In genomic region chr2:219723311-219723710, GRCh38 we compare ENCODE assay signal across 21 cellular contexts.
DNase-seq lines count a peak whose midpoint lies in the region; ATAC-seq and TF ChIP-seq lines count a peak whose summit lies in the region.
"Had no signal": no experiment of that assay in that cellular context is flagged by ENCODE, and none has a peak within 500 bp of the region (broad histone marks: within the 10 kb centered on the region; RNA-seq: fewer than 3 reads in every experiment).

No MANE protein-coding gene starts in this region.

- intact Hi-C loops in left ventricle myocardium superior (cut with micrococcal nuclease) (no loop called here), Right ventricle myocardium inferior (cut with DNase I) (no loop called here)
- intact Hi-C loops in activated CD8-positive, alpha-beta T cell treated with anti-CD3 and anti-CD28 coated beads for 36 hours (cut with micrococcal nuclease) = no loop called here

- ATAC-seq in left ventricle myocardium superior (peak; percentile 16), Right ventricle myocardium inferior (no peak), GM18909 (IDR thresholded peaks at IDR 0.05; ENCODE audit: poor library complexity, unreplicated experiment) (no peak)
- no peak for ATAC-seq in activated CD8-positive, alpha-beta T cell treated with anti-CD3 and anti-CD28 coated beads for 36 hours
- ATAC-seq: CD8-positive, alpha-beta T cell; GM12878 had no signal

- TF ChIP-seq CTCF in tibial nerve (IDR thresholded peaks at IDR 0.05) = no peak
- no peak for TF ChIP-seq CTCF in activated CD8-positive, alpha-beta T cell treated with anti-CD3 and anti-CD28 coated beads for 36 hours (IDR thresholded peaks at IDR 0.05)

- no peaks in the 10 kb centered on the region for H3K36me3 Mint-ChIP-seq in activated CD8-positive, alpha-beta T cell treated with anti-CD3 and anti-CD28 coated beads for 36 hours (ENCODE audit: low read depth)
- H3K36me3 Mint-ChIP-seq: CD4-positive, CD25-positive, alpha-beta regulatory T cell; CD8-positive, alpha-beta T cell had no signal

- POLR2A ChIA-PET in activated CD8-positive, alpha-beta T cell treated with anti-CD3 and anti-CD28 coated beads for 36 hours (lab: Charles Lee) = no interaction called here

- H3K4me3 ChIP-seq in tibial nerve = no peak overlapping the region
- H3K4me3 ChIP-seq: BLaER1, GM12878, HAP-1 had no signal

- H3K27ac Mint-ChIP-seq in activated CD8-positive, alpha-beta T cell treated with anti-CD3 and anti-CD28 coated beads for 36 hours = no peak overlapping the region
- H3K27ac Mint-ChIP-seq: B cell; CD4-positive, CD25-positive, alpha-beta regulatory T cell; CD8-positive, alpha-beta T cell had no signal

- H3K27me3 Mint-ChIP-seq in activated CD8-positive, alpha-beta T cell treated with anti-CD3 and anti-CD28 coated beads for 36 hours = peaks cover 12% of the 10 kb centered on the region

- H3K36me3 ChIP-seq in tibial nerve = no peaks in the 10 kb centered on the region
- H3K36me3 ChIP-seq: BLaER1, HAP-1 had no signal

- CTCF ChIA-PET in activated CD8-positive, alpha-beta T cell treated with anti-CD3 and anti-CD28 coated beads for 36 hours (lab: Charles Lee) = interaction anchor here (1.2 kb wide), 1 partner anchor 34 kb away, joined by 3 read pairs; no protein-coding TSS in a partner anchor

- in situ Hi-C loops in SK-MEL-5 (cut with HindIII; ENCODE audit: low pct_unique_long_range_greater_than_20kb, low sequenced_read_pairs) = no loop called here

- no peaks in the 10 kb centered on the region for H3K27me3 ChIP-seq in tibial nerve
- H3K27me3 ChIP-seq: BLaER1 had no signal

- H3K4me1 Mint-ChIP-seq in activated CD8-positive, alpha-beta T cell treated with anti-CD3 and anti-CD28 coated beads for 36 hours (ENCODE audit: low read depth) = no peaks in the 10 kb centered on the region
- H3K4me1 Mint-ChIP-seq: B cell; CD4-positive, CD25-positive, alpha-beta regulatory T cell had no signal

- DNase-seq in left ventricle myocardium superior (no peak), Right ventricle myocardium inferior (ENCODE audit: missing footprints) (no peak), SK-MEL-5 (ENCODE audit: low read depth, low spot score) (peak; percentile 63), foreskin melanocyte (peak; percentile 38), tibial nerve (ENCODE audit: low spot score in 2 of 2) (no peak)
- DNase-seq in activated CD8-positive, alpha-beta T cell treated with anti-CD3 and anti-CD28 coated beads for 36 hours = no peak
- DNase-seq in activated naive CD4-positive, alpha-beta T cell treated with Interleukin-2 at 50 U/mL for 16 hours = no peak
- DNase-seq: CD4-positive, CD25-positive, alpha-beta regulatory T cell; CD8-positive, alpha-beta T cell; DMS 273 treated with DMSO at 0.1 percent for 48 hours; DMS79; EL; GDM1; GOT3 had no signal

- H3K9me3 Mint-ChIP-seq in activated CD8-positive, alpha-beta T cell treated with anti-CD3 and anti-CD28 coated beads for 36 hours = no peaks in the 10 kb centered on the region
- H3K9me3 Mint-ChIP-seq: CD8-positive, alpha-beta T cell had no signal

- no peak overlapping the region for H3K4me3 Mint-ChIP-seq in activated CD8-positive, alpha-beta T cell treated with anti-CD3 and anti-CD28 coated beads for 36 hours
- H3K4me3 Mint-ChIP-seq: B cell; CD4-positive, CD25-positive, alpha-beta regulatory T cell; CD8-positive, alpha-beta T cell had no signal

- no peaks in the 10 kb centered on the region for H3K9me3 ChIP-seq in tibial nerve
- H3K9me3 ChIP-seq: BLaER1, HAP-1 had no signal

- H3K27ac ChIP-seq in tibial nerve = no peak overlapping the region
- H3K27ac ChIP-seq: 22Rv1, BLaER1, C4-2B had no signal

- no peak for TF ChIP-seq EP300 in tibial nerve (IDR thresholded peaks at IDR 0.05)

- 76 to 81% methylated on average over 4 of the region's 4 CpGs for WGBS in tibial nerve, 2 donors

- no peak for TF ChIP-seq POLR2A in tibial nerve (IDR thresholded peaks at IDR 0.05)

- H3K4me1 ChIP-seq in tibial nerve = peaks cover 0 to 6% (median 0%) of the 10 kb centered on the region in 4 donors
- H3K4me1 ChIP-seq: BLaER1, HAP-1 had no signal

Comparison
In these comparisons a context has a peak if more than half of its experiments do, and no peak if none do; other contexts are left out.
1. DNase-seq: peak in SK-MEL-5 (single experiment) and foreskin melanocyte (single experiment); none in left ventricle myocardium superior (single experiment), Right ventricle myocardium inferior (single experiment), tibial nerve (0 of 2), activated CD8-positive, alpha-beta T cell treated with anti-CD3 and anti-CD28 coated beads for 36 hours (single experiment) and activated naive CD4-positive, alpha-beta T cell treated with Interleukin-2 at 50 U/mL for 16 hours (single experiment).